Comparison of ENCODE assay signal across 1 cellular context in genomic region chr19:54317965-54318240, GRCh38.
TF ChIP-seq lines count a peak whose summit lies in the region.

No MANE protein-coding gene starts in this region.

TF ChIP-seq in H1, 55 proteins besides CTCF, POLR2A, EP300 and RAD21:
- TF ChIP-seq CHD1 (IDR thresholded peaks at IDR 0.05; ENCODE audit: low read depth, low read length) (no peak), BCL11A (IDR thresholded peaks at IDR 0.05; ENCODE audit: low read depth in 2 of 2, low read length in 2 of 2) (no peak), USF2 (IDR thresholded peaks at IDR 0.05; ENCODE audit: low read length) (no peak), SP4 (IDR thresholded peaks at IDR 0.05; ENCODE audit: low read length) (no peak), MAX (IDR thresholded peaks at IDR 0.05) (no peak), BACH1 (IDR thresholded peaks at IDR 0.05; ENCODE audit: low read length) (no peak), SIN3A (conservative IDR thresholded peaks at IDR 0.05 in 1 of 2, IDR thresholded peaks at IDR 0.05 in 1 of 2; ENCODE audit: low read depth in 1 of 2, low read length in 2 of 2) (no peak), SUZ12 (IDR thresholded peaks at IDR 0.05; ENCODE audit: low read length) (no peak), BRCA1 (IDR thresholded peaks at IDR 0.05; ENCODE audit: low read depth, low read length) (no peak), SIX5 (IDR thresholded peaks at IDR 0.05; ENCODE audit: low read depth, low read length) (no peak), NANOG (IDR thresholded peaks at IDR 0.05; ENCODE audit: insufficient read depth, low read depth, low read length, poor library complexity, severe bottlenecking) (no peak), POLR2AphosphoS5 (IDR thresholded peaks at IDR 0.05; ENCODE audit: low read depth, low read length) (no peak), TBP (IDR thresholded peaks at IDR 0.05; ENCODE audit: low read depth, low read length) (no peak), HDAC2 (IDR thresholded peaks at IDR 0.05; ENCODE audit: borderline replicate concordance in 1 of 2, low read depth in 2 of 2, low read length in 2 of 2) (no peak), CTBP2 (IDR thresholded peaks at IDR 0.05; ENCODE audit: borderline replicate concordance, insufficient read depth, insufficient read length, low read length) (no peak), ATF2 (IDR thresholded peaks at IDR 0.05; ENCODE audit: low read length) (no peak)
TF ChIP-seq in H1: peak in this region for 0.
